26 cellular contexts compared by ENCODE assay signal in the genomic region with DNA sequence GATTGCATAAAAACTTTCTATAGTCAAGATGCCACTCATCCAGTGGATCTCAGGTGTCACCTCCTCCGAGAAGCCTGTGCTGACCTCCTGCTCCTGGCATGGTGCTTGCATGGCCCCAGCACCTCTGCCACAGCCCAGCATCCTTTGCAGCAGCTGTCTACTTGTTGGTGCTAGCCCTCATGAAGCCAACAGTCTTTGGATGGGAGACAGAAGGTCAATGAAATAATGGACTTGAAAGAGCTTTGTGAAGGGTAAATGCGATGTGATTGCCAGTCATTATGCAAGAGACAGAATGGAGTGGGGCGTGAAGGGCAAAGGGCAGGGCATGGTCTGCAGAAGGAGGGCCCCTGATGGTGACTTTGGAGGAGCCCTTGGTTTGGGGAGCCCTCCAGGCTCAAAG.
"Had no signal": no experiment of that assay in that cellular context is flagged by ENCODE, and none has a peak within 500 bp of the region (broad histone marks: within the 10 kb centered on the region; RNA-seq: fewer than 3 reads in every experiment).

No MANE protein-coding gene starts in this region.

- H3K27ac ChIP-seq: heart left ventricle, lower lobe of right lung, neural progenitor cell, pancreas, prostate gland, sigmoid colon, spleen, suprapubic skin, thoracic aorta, tibial artery, upper lobe of left lung had no signal

- H3K4me1 Mint-ChIP-seq: immature natural killer cell; natural killer cell; stimulated activated effector memory CD8-positive, alpha-beta T cell treated with anti-CD3 and anti-CD28 coated beads, Interleukin-12 subunit alpha, Interleukin-12 subunit beta, amount 100 ng/mL, for 72 hours had no signal

- H3K27me3 ChIP-seq: heart left ventricle, neural progenitor cell, pancreas, sigmoid colon, spleen, suprapubic skin, tibial artery, upper lobe of left lung had no signal

- H3K4me1 ChIP-seq: lower lobe of right lung, neural progenitor cell, pancreas, prostate gland, sigmoid colon, spleen, suprapubic skin, upper lobe of left lung had no signal

- H3K27ac Mint-ChIP-seq: immature natural killer cell; natural killer cell; nephron progenitor cell; neural progenitor cell; stimulated activated effector memory CD8-positive, alpha-beta T cell treated with anti-CD3 and anti-CD28 coated beads, Interleukin-12 subunit alpha, Interleukin-12 subunit beta, amount 100 ng/mL, for 72 hours; stimulated activated naive CD8-positive, alpha-beta T cell treated with anti-CD3 and anti-CD28 coated beads, Interleukin-15, Interleukin-2, amounts not matched to agents 100 ng/mL and 50 ng/mL, for 24 hours had no signal

- H3K4me3 Mint-ChIP-seq: immature natural killer cell; naive B cell; natural killer cell; nephron progenitor cell; neural progenitor cell; stimulated activated effector memory CD8-positive, alpha-beta T cell treated with anti-CD3 and anti-CD28 coated beads, Interleukin-12 subunit alpha, Interleukin-12 subunit beta, amount 100 ng/mL, for 72 hours; stimulated activated naive CD8-positive, alpha-beta T cell treated with anti-CD3 and anti-CD28 coated beads, Interleukin-15, Interleukin-2, amounts not matched to agents 100 ng/mL and 50 ng/mL, for 24 hours had no signal

- H3K4me3 ChIP-seq: heart left ventricle, lower lobe of right lung, neural progenitor cell, pancreas, prostate gland, sigmoid colon, spleen, suprapubic skin, thoracic aorta, tibial artery, upper lobe of left lung had no signal

- DNase-seq: heart left ventricle; hypothalamus; immature natural killer cell; left ventricle myocardium superior; lower lobe of right lung; mammary epithelial cell; mesenchymal stem cell; naive B cell; natural killer cell; nephron progenitor cell; pancreas; posterior cingulate gyrus; right cardiac atrium; sigmoid colon; small intestine; spleen; stimulated activated CD4-positive, alpha-beta T cell treated with anti-CD3 and anti-CD28 coated beads, Interleukin-4, amount 100 ng/mL, for 24 hours; stimulated activated naive CD4-positive, alpha-beta T cell; upper lobe of left lung had no signal

- H3K36me3 ChIP-seq: heart left ventricle, lower lobe of right lung, neural progenitor cell, pancreas, prostate gland, sigmoid colon, spleen, suprapubic skin, thoracic aorta, tibial artery, upper lobe of left lung had no signal

- ATAC-seq: heart left ventricle; left ventricle myocardium superior; lower lobe of right lung; natural killer cell; pancreas; right cardiac atrium; stimulated activated effector memory CD8-positive, alpha-beta T cell treated with anti-CD3 and anti-CD28 coated beads, Interleukin-12 subunit alpha, Interleukin-12 subunit beta, amount 100 ng/mL, for 72 hours had no signal

- H3K4me2 ChIP-seq: neural progenitor cell had no signal

- H3K9me3 ChIP-seq: prostate gland had no signal

- H2AFZ ChIP-seq: neural progenitor cell had no signal

- H3K36me3 Mint-ChIP-seq: neural progenitor cell; stimulated activated effector memory CD8-positive, alpha-beta T cell treated with anti-CD3 and anti-CD28 coated beads, Interleukin-12 subunit alpha, Interleukin-12 subunit beta, amount 100 ng/mL, for 72 hours had no signal

- H3K9ac ChIP-seq: neural progenitor cell had no signal
